In genomic region chr11:108018708-108019107, GRCh38 we compare ENCODE assay signal across 35 cellular contexts. TPM values are rescaled to one million over a fixed set of nuclear protein-coding genes. Genes with fewer than 3 reads are reported as not detected.
A peak's percentile ranks its signal among the peaks of the same experiment; 100 is the strongest.
DNase-seq lines count a peak whose midpoint lies in the region; ATAC-seq, FAIRE-seq and TF ChIP-seq lines count a peak whose summit lies in the region.
"Had no signal": no experiment of that assay in that cellular context is flagged by ENCODE, and none has a peak within 500 bp of the region (broad histone marks: within the 10 kb centered on the region; RNA-seq: fewer than 3 reads in every experiment).

No MANE protein-coding gene starts in this region.

- H3K36me3 ChIP-seq in cardiac muscle cell (no peaks in the 10 kb centered on the region), Loucy (ENCODE audit: insufficient read depth, low read length) (no peaks in the 10 kb centered on the region), K562 (ENCODE audit: control insufficient read depth, insufficient read depth, low read length) (peaks cover 25% of the 10 kb centered on the region), trophoblast cell (ENCODE audit: control insufficient read depth in 1 of 2, insufficient read depth in 2 of 2, low read length in 2 of 2) (no peaks in the 10 kb centered on the region)

- intact Hi-C loops in left ventricle myocardium superior (cut with micrococcal nuclease): no loop called here
- intact Hi-C loops in K562 (cut with micrococcal nuclease): no loop called here

- no peak overlapping the region for H3K14ac ChIP-seq in trophoblast cell (ENCODE audit: low read length)

- TF ChIP-seq CTCF in cardiac muscle cell (IDR thresholded peaks at IDR 0.05; ENCODE audit: low read depth, low read length) (no peak), Loucy (conservative IDR thresholded peaks at IDR 0.05; ENCODE audit: low read length) (no peak), K562 (IDR thresholded peaks at IDR 0.05 in 2 of 3, conservative IDR thresholded peaks at IDR 0.05 in 1 of 3; ENCODE audit: insufficient read depth in 2 of 3, low read depth in 1 of 3, low read length in 3 of 3) (no peak)

- H4K20me1 ChIP-seq in Loucy (ENCODE audit: insufficient read depth, low read length, poor library complexity, severe bottlenecking) (peaks cover 90% of the 10 kb centered on the region), K562 (replicated peaks; ENCODE audit: control insufficient read depth, insufficient read depth, low read length) (no peaks in the 10 kb centered on the region)

- H4K8ac ChIP-seq in trophoblast cell (ENCODE audit: low read depth, low read length): no peak overlapping the region

- no peak for FAIRE-seq in K562 (lab: Jason Lieb, UNC)
- FAIRE-seq: A204.1, A549, D721Med had no signal

- H3K27ac ChIP-seq in cardiac muscle cell (peak overlapping the region; percentile 84), K562 (ENCODE audit: extremely low read depth, low read depth, low read length) (no peak overlapping the region), trophoblast cell (ENCODE audit: low read depth, low read length) (no peak overlapping the region)
- H3K27ac ChIP-seq: 22Rv1; A549; BLaER1; BLaER1 treated with 17β-estradiol and CSF1 and Interleukin-3, amounts not matched to agents 10 nM and 100 nM; C4-2B had no signal

- no peak overlapping the region for H4K91ac ChIP-seq in trophoblast cell (ENCODE audit: low read depth, low read length)

- H3K4me1 ChIP-seq in cardiac muscle cell (ENCODE audit: low read depth) (peaks cover 6% of the 10 kb centered on the region), Loucy (ENCODE audit: insufficient read depth, low read length, poor library complexity, severe bottlenecking) (peaks cover 33% of the 10 kb centered on the region), K562 (replicated peaks in 1 of 2; ENCODE audit: control insufficient read depth in 2 of 2, insufficient read depth in 2 of 2, low read length in 2 of 2) (peaks cover 16 to 54% of the 10 kb centered on the region in 2 experiments; a peak in 4 of 5 replicates), trophoblast cell (ENCODE audit: control insufficient read depth in 1 of 2, insufficient read depth in 2 of 2, low read length in 2 of 2) (peaks cover 0 to 2% of the 10 kb centered on the region in 2 experiments)
- H3K4me1 ChIP-seq: A549, BE2C, BLaER1 had no signal

- no peak overlapping the region for H2AK5ac ChIP-seq in trophoblast cell (ENCODE audit: low read length)

- no peak for TF ChIP-seq RAD21 in K562 (CRISPR knock-in tag; conservative IDR thresholded peaks at IDR 0.05 in 1 of 2, IDR thresholded peaks at IDR 0.05 in 1 of 2)

- H3K4me3 ChIP-seq in cardiac muscle cell (no peak overlapping the region), Loucy (ENCODE audit: low read length, poor library complexity, severe bottlenecking) (no peak overlapping the region), K562 (no peak overlapping the region), trophoblast cell (ENCODE audit: low read depth, low read length) (no peak overlapping the region)
- H3K4me3 ChIP-seq: A549; BLaER1; BLaER1 treated with 17β-estradiol and CSF1 and Interleukin-3, amounts not matched to agents 10 nM and 100 nM had no signal

- no peak overlapping the region for H2BK12ac ChIP-seq in trophoblast cell (ENCODE audit: low read length)

- H3K23ac ChIP-seq in trophoblast cell (ENCODE audit: low read length): no peak overlapping the region

- peaks cover 98% of the 10 kb centered on the region for H3K79me2 ChIP-seq in Loucy (ENCODE audit: insufficient read depth, low read length)
- H3K79me2 ChIP-seq in K562 (ENCODE audit: control insufficient read depth, insufficient read depth, low read length): peaks cover 99% of the 10 kb centered on the region
- peaks cover 10% of the 10 kb centered on the region for H3K79me2 ChIP-seq in trophoblast cell (ENCODE audit: control insufficient read depth, insufficient read depth, low read length, poor library complexity)

- H3K79me1 ChIP-seq in trophoblast cell (ENCODE audit: low read length): no peaks in the 10 kb centered on the region

- H3F3A ChIP-seq in Loucy (ENCODE audit: low read depth): no peaks in the 10 kb centered on the region

- no TSS peak for BruUV-seq in K562 (replicated peaks; lab: Mats Ljungman, UMichigan)

- H3K9ac ChIP-seq in Loucy (ENCODE audit: low read depth, low read length, poor library complexity, severe bottlenecking) (no peak overlapping the region), K562 (ENCODE audit: insufficient read depth in 1 of 2, low read depth in 2 of 2, low read length in 2 of 2) (0 out of 4 replicates have a peak overlapping the region, but pooled peaks of 1 of the 2 experiments have one; percentile 50), trophoblast cell (ENCODE audit: low read length) (no peak overlapping the region)
- H3K9ac ChIP-seq: BLaER1; BLaER1 treated with 17β-estradiol and CSF1 and Interleukin-3, amounts not matched to agents 10 nM and 100 nM had no signal

- H3K9me2 ChIP-seq in Loucy (replicated peaks; ENCODE audit: low read depth, low read length): no peaks in the 10 kb centered on the region

- H2BK120ac ChIP-seq in trophoblast cell (ENCODE audit: insufficient read depth, low read length, poor library complexity): no peak overlapping the region

- CTCF ChIA-PET in K562 (lab: Yijun Ruan, JAX; ENCODE audit: low intra/inter-chr PET ratio): no interaction called here

- no peak for TF ChIP-seq EP300 in K562 (IDR thresholded peaks at IDR 0.05; ENCODE audit: low read length)

- ATAC-seq in left ventricle myocardium superior (no peak), K562 (no peak), GM18909 (IDR thresholded peaks at IDR 0.05; ENCODE audit: poor library complexity, unreplicated experiment) (no peak)
- ATAC-seq: A549; CD8-positive, alpha-beta T cell had no signal

- H3K9me3 ChIP-seq in cardiac muscle cell (ENCODE audit: low read depth): no peaks in the 10 kb centered on the region
- no peaks in the 10 kb centered on the region for H3K9me3 ChIP-seq in Loucy (ENCODE audit: insufficient read depth, low read depth, low read length)
- H3K9me3 ChIP-seq in K562 (replicated peaks; ENCODE audit: control insufficient read depth, insufficient read depth, low read depth, low read length): no peaks in the 10 kb centered on the region
- H3K9me3 ChIP-seq in trophoblast cell (ENCODE audit: insufficient read depth, low read depth, low read length): no peaks in the 10 kb centered on the region
- H3K9me3 ChIP-seq: A549; BE2C; BLaER1; BLaER1 treated with 17β-estradiol and CSF1 and Interleukin-3, amounts not matched to agents 10 nM and 100 nM; Caco-2 had no signal

- in situ Hi-C loops in K562 (cut with MboI): no loop called here

- H3K4ac ChIP-seq in trophoblast cell (ENCODE audit: low read depth, low read length): peak overlapping the region; percentile 86

- H3K4me2 ChIP-seq in Loucy (ENCODE audit: low read depth, low read length, poor library complexity, severe bottlenecking) (peak overlapping the region; percentile 46), K562 (ENCODE audit: insufficient read depth, low read length) (no peak overlapping the region), trophoblast cell (ENCODE audit: low read length) (no peak overlapping the region)
- H3K4me2 ChIP-seq: A549; BLaER1; BLaER1 treated with 17β-estradiol and CSF1 and Interleukin-3, amounts not matched to agents 10 nM and 100 nM had no signal

- H3K27me3 ChIP-seq in cardiac muscle cell (no peaks in the 10 kb centered on the region), Loucy (ENCODE audit: insufficient read depth, low read length, poor library complexity, severe bottlenecking) (no peaks in the 10 kb centered on the region), K562 (ENCODE audit: control insufficient read depth in 2 of 2, insufficient read depth in 2 of 2, low read length in 2 of 2) (no peaks in the 10 kb centered on the region), trophoblast cell (ENCODE audit: insufficient read depth, low read length) (no peaks in the 10 kb centered on the region)
- H3K27me3 ChIP-seq: BE2C; BLaER1; BLaER1 treated with 17β-estradiol and CSF1 and Interleukin-3, amounts not matched to agents 10 nM and 100 nM had no signal

- no peak overlapping the region for H3K18ac ChIP-seq in trophoblast cell (ENCODE audit: low read length)

- POLR2A ChIA-PET in K562 (lab: Yijun Ruan, JAX): interaction anchor here (1.3 kb wide), 1 partner anchor 10 kb away, joined by 3 read pairs; no protein-coding TSS in a partner anchor

- WGBS in K562 (ENCODE audit: insufficient coverage, low coverage, missing lambda C conversion rate): 72% methylated on average over 2 of the region's 2 CpGs
- WGBS in trophoblast cell (ENCODE audit: extremely low coverage, insufficient coverage, insufficient read length): no CpG with 5 or more reads among the region's 2 CpGs

- H2AFZ ChIP-seq in Loucy (ENCODE audit: low read length) (no peak overlapping the region), K562 (ENCODE audit: low read depth, low read length) (no peak overlapping the region), trophoblast cell (ENCODE audit: insufficient read depth, low read length, poor library complexity) (no peak overlapping the region)

- H3K9me1 ChIP-seq in K562 (ENCODE audit: control insufficient read depth, insufficient read depth, low read length): no peaks in the 10 kb centered on the region

- TF ChIP-seq POLR2A in K562 (conservative IDR thresholded peaks at IDR 0.05): no peak

- DNase-seq in cardiac muscle cell (ENCODE audit: low read depth in 1 of 2, low spot score in 1 of 2) (no peak), left ventricle myocardium superior (no peak), K562 (ENCODE audit: extremely low read depth in 1 of 4, low spot score in 3 of 4) (no peak), trophoblast cell (no peak), T-helper 9 cell (no peak), CD1c-positive myeloid dendritic cell (ENCODE audit: extremely low spot score) (no peak)
- DNase-seq: 8988T; ACHN; AML-193; BE2C; C1 segment of cervical spinal cord; Caco-2; Calu3; CD4-positive, alpha-beta memory T cell; CD4-positive, alpha-beta T cell; CD4-positive, CD25-positive, alpha-beta regulatory T cell; CD8-positive, alpha-beta memory T cell; CD8-positive, alpha-beta T cell; COR-L47; DMS 273 treated with DMSO at 0.1 percent for 48 hours; DMS153; DMS53; DMS79; DMS79 treated with DMSO at 0.1 percent for 48 hours; DND-41; EL had no signal

- no peak overlapping the region for H4K12ac ChIP-seq in trophoblast cell (ENCODE audit: low read depth, low read length)

- no peak overlapping the region for H2BK5ac ChIP-seq in trophoblast cell (ENCODE audit: low read depth, low read length, poor library complexity)

RNA-seq across cellular contexts. Expression of gene CUL5, which starts 10.0 kb away (rescaled TPM):
- total RNA-seq in cardiac muscle cell: 29.1 and 58.1 TPM in 2 replicates
- 32.5 and 44.9 TPM in 2 replicates for polyA plus RNA-seq in cardiac muscle cell
- total RNA-seq in left ventricle myocardium superior: 38.3 TPM
- total RNA-seq in K562 (2011; cell fraction: chromatin; rRNA removed; ENCODE audit: low replicate concordance): 60.0 and 93.3 TPM in 2 replicates
- total RNA-seq in K562 (2011; cell fraction: nucleolus; rRNA removed): 39.0 and 42.5 TPM in 2 replicates
- total RNA-seq in K562 (2011; cell fraction: nucleoplasm; rRNA removed): 33.6 and 40.0 TPM in 2 replicates
- 23.0 and 27.3 TPM in 2 replicates for total RNA-seq in K562 (2014; rRNA removed)
- total RNA-seq in K562 (2014; rRNA removed; fragmentation: Illumina TruSeq; extraction: Trizol): 38.0 and 44.8 TPM in 2 replicates
- 29.4 and 34.1 TPM in 2 replicates for total RNA-seq in K562 (2015; rRNA removed; fragmentation: Illumina TruSeq; extraction: Trizol)
- 44.9 and 45.9 TPM in 2 replicates for total RNA-seq in K562 (2021)
- 17.5 and 23.8 TPM in 2 replicates for polyA plus RNA-seq in K562 (2011; rRNA removed)
- polyA plus RNA-seq in K562 (2011; cell fraction: cytosol; rRNA removed): 13.7 and 13.8 TPM in 2 replicates
- polyA plus RNA-seq in K562 (2011; cell fraction: nucleus; rRNA removed): 17.2 and 22.7 TPM in 2 replicates
- 10.4 and 17.8 TPM in 2 replicates for polyA plus RNA-seq in K562 (2012)
- polyA plus RNA-seq in K562 (2014; fragmentation: Illumina TruSeq; extraction: Trizol): 20.5 and 22.5 TPM in 2 replicates
- polyA plus RNA-seq in K562 (2014; fragmentation: Nextera tagmentation; extraction: Ambion mirVana): 10 to 100 TPM; 14.3 to 16.3 TPM
- 15.3 and 17.5 TPM in 2 replicates for polyA plus RNA-seq in K562 (2014; rRNA removed)
- 44.5 and 51.7 TPM in 2 replicates for polyA minus RNA-seq in K562 (2011; rRNA and poly(A)+ RNA removed)
- 24.9 and 25.1 TPM in 2 replicates for polyA minus RNA-seq in K562 (2011; cell fraction: cytosol; rRNA and poly(A)+ RNA removed)
- polyA minus RNA-seq in K562 (2011; cell fraction: nucleus; rRNA and poly(A)+ RNA removed): 42.4 and 67.8 TPM in 2 replicates
- polyA plus RNA-seq in trophoblast cell (2013): 18.2 and 18.5 TPM in 2 replicates
